ENCODE assay signal across 9 cellular contexts in the genomic region with DNA sequence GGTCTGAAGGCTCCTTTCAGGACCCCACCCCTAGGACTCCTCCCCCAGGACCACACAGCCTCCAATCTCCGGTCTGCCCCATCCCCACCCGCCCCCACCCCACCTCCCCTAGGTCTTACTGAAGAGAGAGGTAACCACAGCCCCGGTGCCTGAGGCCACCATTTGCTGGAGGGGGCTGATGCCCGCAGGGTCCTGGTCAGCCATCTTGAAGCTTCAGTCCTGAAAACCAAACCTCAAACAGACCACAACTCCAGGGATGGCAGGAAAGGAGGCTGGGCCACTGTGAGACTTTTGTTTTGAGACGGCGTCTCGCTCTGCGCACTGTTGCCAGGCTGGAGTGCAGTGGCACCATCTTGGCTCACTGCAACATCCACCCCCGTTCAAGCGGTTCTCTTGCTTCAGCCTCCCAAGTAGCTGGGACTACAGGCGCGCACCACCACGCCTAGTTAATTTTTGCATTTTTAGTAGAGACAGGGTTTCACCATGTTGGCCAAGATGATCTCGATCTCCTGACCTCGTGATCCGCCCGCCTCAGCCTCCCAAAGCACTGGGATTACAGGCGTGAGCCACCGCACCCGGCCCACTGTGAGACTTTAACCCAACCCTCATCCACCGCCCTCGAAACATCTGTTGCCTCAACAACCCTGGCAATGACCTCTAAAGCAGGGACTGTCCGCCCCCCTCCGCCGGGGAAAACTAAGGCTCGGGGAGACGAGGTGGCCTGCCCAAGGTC. TPM values are rescaled to one million over a fixed set of nuclear protein-coding genes. Genes with fewer than 3 reads are reported as not detected.
DNase-seq lines count a peak whose midpoint lies in the region; ATAC-seq, FAIRE-seq and TF ChIP-seq lines count a peak whose summit lies in the region.
"Had no signal": no experiment of that assay in that cellular context is flagged by ENCODE, and none has a peak within 500 bp of the region (broad histone marks: within the 10 kb centered on the region; RNA-seq: fewer than 3 reads in every experiment).

No MANE protein-coding gene starts in this region.

- H3K9me3 ChIP-seq in cardiac muscle cell (ENCODE audit: low read depth), result no peaks in the 10 kb centered on the region
- H3K9me3 ChIP-seq in mammary epithelial cell (replicated peaks; ENCODE audit: insufficient read depth, low read length), result no peaks in the 10 kb centered on the region
- no peaks in the 10 kb centered on the region for H3K9me3 ChIP-seq in mesodermal cell (ENCODE audit: control insufficient read depth, low read length)
- no peaks in the 10 kb centered on the region for H3K9me3 ChIP-seq in vagina

- ATAC-seq in HG02588 (IDR thresholded peaks at IDR 0.05; ENCODE audit: unreplicated experiment), result no peak

- no peaks in the 10 kb centered on the region for H4K20me1 ChIP-seq in mammary epithelial cell (ENCODE audit: insufficient read depth, low read length)

- H3K27ac ChIP-seq in cardiac muscle cell (no peak overlapping the region), mammary epithelial cell (ENCODE audit: insufficient read depth, low read depth, low read length) (peak overlapping the region; percentile 73), mesodermal cell (ENCODE audit: low read depth, low read length, severe bottlenecking) (no peak overlapping the region), vagina (peak overlapping the region; percentile 96)

- intact Hi-C loops in cardiac septum (cut with DNase I) (loop anchor here (2.0 kb wide), 2 partner anchors 21 to 181 kb away; a partner anchor contains a TSS), mammary epithelial cell (cut with micrococcal nuclease) (loop anchor here (1.0 to 2.0 kb wide), 2 partner anchors 21 to 105 kb away; a partner anchor contains a TSS), vagina (cut with DNase I) (loop anchor here (1.0 to 5.0 kb wide), 2 partner anchors 99 to 111 kb away; no protein-coding TSS in a partner anchor)

- peak overlapping the region; percentile 90 for H2AFZ ChIP-seq in mammary epithelial cell (ENCODE audit: low read depth, low read length)

- no peak for TF ChIP-seq POLR2A in vagina (IDR thresholded peaks at IDR 0.05)

- CTCF ChIA-PET in mammary epithelial cell (lab: Charles Lee; ENCODE audit: low non-redundant PET), result no interaction called here

- H3K9ac ChIP-seq in mammary epithelial cell (ENCODE audit: insufficient read depth, low read length), result peak overlapping the region; percentile 77

- no peak for TF ChIP-seq CTCF in cardiac muscle cell (IDR thresholded peaks at IDR 0.05; ENCODE audit: low read depth, low read length)
- TF ChIP-seq CTCF in mammary epithelial cell (conservative IDR thresholded peaks at IDR 0.05 in 1 of 2, IDR thresholded peaks at IDR 0.05 in 1 of 2; ENCODE audit: extremely low read depth in 1 of 2, insufficient read depth in 1 of 2, low read depth in 1 of 2, low read length in 2 of 2), result no peak
- TF ChIP-seq CTCF in vagina (IDR thresholded peaks at IDR 0.05), result no peak

- DNase-seq in cardiac muscle cell (ENCODE audit: low read depth in 1 of 2, low spot score in 1 of 2) (no peak), cardiac septum (ENCODE audit: low spot score) (no peak), mammary epithelial cell (no peak), vagina (ENCODE audit: extremely low spot score in 2 of 2) (no peak), midbrain (lab: John Stamatoyannopoulos, UW) (no peak), frontal cortex (ENCODE audit: low spot score in 2 of 2) (no peak)
- DNase-seq: NCI-H2029 treated with DMSO at 0.1 percent for 48 hours had no signal

- H3K4me1 ChIP-seq in cardiac muscle cell (ENCODE audit: low read depth), result no peaks in the 10 kb centered on the region
- peaks cover 8% of the 10 kb centered on the region for H3K4me1 ChIP-seq in mammary epithelial cell (ENCODE audit: insufficient read depth, low read length)
- H3K4me1 ChIP-seq in mesodermal cell (ENCODE audit: control insufficient read depth, insufficient read depth, low read length, poor library complexity, severe bottlenecking), result no peaks in the 10 kb centered on the region
- H3K4me1 ChIP-seq in vagina, result peaks cover 32% of the 10 kb centered on the region

- BruUV-seq in mammary epithelial cell (replicated peaks; lab: Mats Ljungman, UMichigan), result TSS peak; percentile 36

- H3K4me3 ChIP-seq in cardiac muscle cell, result peak overlapping the region; percentile 53
- H3K4me3 ChIP-seq in mammary epithelial cell (replicated peaks in 1 of 3; ENCODE audit: insufficient read depth in 1 of 3, low read depth in 2 of 3, low read length in 3 of 3), result peak overlapping the region; percentile 77 to 85 (median 83)
- H3K4me3 ChIP-seq in mesodermal cell (ENCODE audit: extremely low read depth, insufficient read depth, low read length, poor library complexity, severe bottlenecking), result peak overlapping the region; percentile 78
- peak overlapping the region; percentile 91 to 97 for H3K4me3 ChIP-seq in vagina

- in situ Hi-C loops in mammary epithelial cell (cut with MboI; ENCODE audit: low sequenced_read_pairs in 2 of 2), result loop anchor here in 1 of 2 donors (5.0 kb wide), 1 partner anchor 101 kb away; no protein-coding TSS in a partner anchor

- 46% methylated on average over 14 of the region's 27 CpGs for WGBS in mammary epithelial cell (ENCODE audit: low coverage, missing lambda C conversion rate)
- 72 to 78% methylated on average over 23 to 24 of the region's 27 CpGs for WGBS in mesodermal cell (ENCODE audit: insufficient coverage in 2 of 2), 2 experiments

- FAIRE-seq in frontal cortex (lab: Jason Lieb, UNC), result no peak

- H3K36me3 ChIP-seq in cardiac muscle cell (peaks cover 6% of the 10 kb centered on the region), mammary epithelial cell (ENCODE audit: insufficient read depth, low read length) (peaks cover 13% of the 10 kb centered on the region), mesodermal cell (ENCODE audit: control insufficient read depth, insufficient read depth, low read length) (peaks cover 37% of the 10 kb centered on the region), vagina (peaks cover 0 to 33% of the 10 kb centered on the region in 2 donors)

- H3K4me2 ChIP-seq in mammary epithelial cell (ENCODE audit: insufficient read depth, low read depth, low read length), result peak overlapping the region; percentile 97

- dilution Hi-C loops in mammary epithelial cell (cut with HindIII; ENCODE audit: low sequenced_read_pairs), result no loop called here

- H3K79me2 ChIP-seq in mammary epithelial cell (ENCODE audit: insufficient read depth, low read length), result peaks cover 26% of the 10 kb centered on the region

- no peaks in the 10 kb centered on the region for H3K27me3 ChIP-seq in cardiac muscle cell
- no peaks in the 10 kb centered on the region for H3K27me3 ChIP-seq in mammary epithelial cell (ENCODE audit: insufficient read depth, low read length)
- H3K27me3 ChIP-seq in vagina, result no peaks in the 10 kb centered on the region

RNA-seq across cellular contexts. Expression of a gene that starts 1.1 kb away (rescaled TPM):
- total RNA-seq in cardiac muscle cell (228 and 243 TPM in 2 replicates), cardiac septum (53.4 TPM), mammary epithelial cell (100 to 1,000 TPM; 116 to 169 TPM), vagina (93.1 TPM), frontal cortex (30.2 TPM)
- polyA plus RNA-seq in cardiac muscle cell (252 and 284 TPM in 2 replicates), mammary epithelial cell (176 TPM)
- polyA minus RNA-seq in mammary epithelial cell, result 171 TPM
- polyA plus RNA-seq in mesodermal cell (2013, experiment 1 of 2), result 91.8 TPM
- polyA plus RNA-seq in mesodermal cell (2013, experiment 2 of 2), result 80.3 TPM

RNA-seq across cellular contexts. Expression of a gene that starts 15.1 kb away (rescaled TPM):
- 2.3 and 5.8 TPM in 2 replicates for total RNA-seq in cardiac muscle cell
- polyA plus RNA-seq in cardiac muscle cell, result 0.99 and 1.9 TPM in 2 replicates
- 0.97 TPM for total RNA-seq in cardiac septum
- 1 to 10 TPM; 1.3 TPM for total RNA-seq in mammary epithelial cell
- 1.2 TPM for polyA plus RNA-seq in mammary epithelial cell
- polyA minus RNA-seq in mammary epithelial cell, result not detected
- polyA plus RNA-seq in mesodermal cell (2013, experiment 1 of 2), result 3.8 TPM
- 2.3 TPM for polyA plus RNA-seq in mesodermal cell (2013, experiment 2 of 2)
- 2.0 TPM for total RNA-seq in vagina
- 123 TPM for total RNA-seq in frontal cortex

RNA-seq across cellular contexts. Expression of a gene that starts 21.6 kb away (rescaled TPM):
- 274 and 275 TPM in 2 replicates for total RNA-seq in cardiac muscle cell
- 353 and 377 TPM in 2 replicates for polyA plus RNA-seq in cardiac muscle cell
- total RNA-seq in cardiac septum, result 130 TPM
- total RNA-seq in mammary epithelial cell, result 100 to 1,000 TPM; 288 to 394 TPM
- polyA plus RNA-seq in mammary epithelial cell, result 369 TPM
- polyA minus RNA-seq in mammary epithelial cell, result 293 TPM
- 226 TPM for polyA plus RNA-seq in mesodermal cell (2013, experiment 1 of 2)
- polyA plus RNA-seq in mesodermal cell (2013, experiment 2 of 2), result 189 TPM
- 268 TPM for total RNA-seq in vagina
- 44.0 TPM for total RNA-seq in frontal cortex

RNA-seq across cellular contexts. Expression of a gene that starts 40.1 kb away (rescaled TPM):
- total RNA-seq in cardiac muscle cell (45.1 and 49.5 TPM in 2 replicates), cardiac septum (0.62 TPM), mammary epithelial cell (1 to 10 TPM; 2.0 to 4.0 TPM), vagina (4.2 TPM), frontal cortex (60.7 TPM)
- polyA plus RNA-seq in cardiac muscle cell (38.6 and 43.2 TPM in 2 replicates), mammary epithelial cell (0.59 TPM)
- 0.62 TPM for polyA minus RNA-seq in mammary epithelial cell
- polyA plus RNA-seq in mesodermal cell (2013, experiment 1 of 2), result 29.0 TPM
- polyA plus RNA-seq in mesodermal cell (2013, experiment 2 of 2), result 23.7 TPM

RNA-seq across cellular contexts. Expression of a gene that starts 55.6 kb away (rescaled TPM):
- not detected in 2 replicates for total RNA-seq in cardiac muscle cell
- polyA plus RNA-seq in cardiac muscle cell, result not detected in 2 replicates
- 4.0 TPM for total RNA-seq in cardiac septum
- not detected for total RNA-seq in mammary epithelial cell
- not detected for polyA plus RNA-seq in mammary epithelial cell
- not detected for polyA minus RNA-seq in mammary epithelial cell
- polyA plus RNA-seq in mesodermal cell (2013, experiment 1 of 2), result not detected
- not detected for polyA plus RNA-seq in mesodermal cell (2013, experiment 2 of 2)
- not detected for total RNA-seq in vagina
- 4.9 TPM for total RNA-seq in frontal cortex

Comparison
In these comparisons a context has a peak if more than half of its experiments do, and no peak if none do; other contexts are left out.
1. H3K27ac ChIP-seq: peak in mammary epithelial cell (single experiment) and vagina (single experiment); none in cardiac muscle cell (single experiment) and mesodermal cell (single experiment).
2. RNA of a gene that starts 15.1 kb away (total RNA-seq): 123 TPM in frontal cortex (single experiment); 2.3 to 5.8 TPM in cardiac muscle cell, 2.0 TPM in vagina (single experiment), 1.3 TPM in mammary epithelial cell and 0.97 TPM in cardiac septum (single experiment); every median in the first group is over 10 times any median in the second.
3. Peak in every context shown above with its lines, with median percentiles within 50 percentile points of each other: H3K4me3 ChIP-seq.